Comparison of ENCODE assay signal across 8 cellular contexts in genomic region chr14:60647837-60648168, GRCh38. TPM values are rescaled to one million over a fixed set of nuclear protein-coding genes. Genes with fewer than 3 reads are reported as not detected.
A peak's percentile ranks its signal among the peaks of the same experiment; 100 is the strongest.
DNase-seq lines count a peak whose midpoint lies in the region; ATAC-seq, FAIRE-seq and TF ChIP-seq lines count a peak whose summit lies in the region.

No MANE protein-coding gene starts in this region.

- H3K4me1 ChIP-seq in keratinocyte (ENCODE audit: control insufficient read depth, extremely low read depth, insufficient read depth, low read length) (peaks cover 14% of the 10 kb centered on the region), thyroid gland (peaks cover 23 to 51% of the 10 kb centered on the region in 2 donors)

- ATAC-seq in activated T-cell treated with anti-CD3 and anti-CD28 coated beads, Interleukin-2, amount 50 U/mL, for 72 hours (replicated peaks in 1 of 2): no peak
- no peak for ATAC-seq in HG02970 (IDR thresholded peaks at IDR 0.05; ENCODE audit: low FRiP score, unreplicated experiment)

- no peak overlapping the region for H3K9ac ChIP-seq in keratinocyte (ENCODE audit: control insufficient read depth, extremely low read depth, insufficient read depth, low read length)

- dilution Hi-C loops in keratinocyte (cut with MboI; ENCODE audit: extremely low pct_ligation_motif_present, low sequenced_read_pairs): loop anchor here (25.0 kb wide), 1 partner anchor 564 kb away; no protein-coding TSS in a partner anchor

- no peaks in the 10 kb centered on the region for H3K9me1 ChIP-seq in keratinocyte (ENCODE audit: control insufficient read depth, extremely low read depth, insufficient read depth, low read length)

- H3K4me3 ChIP-seq in keratinocyte (ENCODE audit: control insufficient read depth in 2 of 3, extremely low read depth in 1 of 3, insufficient read depth in 2 of 3, low read depth in 1 of 3, low read length in 3 of 3) (peak overlapping the region in 2 of 3 experiments; percentile 56 to 70), thyroid gland (replicated peaks in 1 of 3) (peak overlapping the region in 2 of 3 donors; percentile 24 to 35)

- H3K4me1 Mint-ChIP-seq in activated T-cell treated with anti-CD3 and anti-CD28 coated beads, Interleukin-2, amount 50 U/mL, for 72 hours (ENCODE audit: low read depth): peaks cover 57% of the 10 kb centered on the region
- H3K4me1 Mint-ChIP-seq in activated T-helper 1 cell treated with anti-CD3 and anti-CD28 coated beads, Interleukin-12 subunit alpha, Interleukin-12 subunit beta, Interleukin-2, Interleukin-4 antibody, amounts not matched to agents 30 ng/mL and 10 ng/mL and 1 ng/mL, durations not matched to agents 14 hours and 24 hours and 36 hours (ENCODE audit: low read depth): peaks cover 48% of the 10 kb centered on the region

- H3K36me3 Mint-ChIP-seq in activated T-cell treated with anti-CD3 and anti-CD28 coated beads, Interleukin-2, amount 50 U/mL, for 72 hours (ENCODE audit: insufficient read depth in 2 of 2): no peaks in the 10 kb centered on the region
- peaks cover 4% of the 10 kb centered on the region for H3K36me3 Mint-ChIP-seq in activated T-helper 1 cell treated with anti-CD3 and anti-CD28 coated beads, Interleukin-12 subunit alpha, Interleukin-12 subunit beta, Interleukin-2, Interleukin-4 antibody, amounts not matched to agents 30 ng/mL and 10 ng/mL and 1 ng/mL, durations not matched to agents 14 hours and 24 hours and 36 hours (ENCODE audit: low read depth)

- no peaks in the 10 kb centered on the region for H3K9me3 ChIP-seq in keratinocyte (ENCODE audit: control insufficient read depth, low read depth, low read length)
- no peaks in the 10 kb centered on the region for H3K9me3 ChIP-seq in thyroid gland

- H3K4me3 Mint-ChIP-seq in activated T-cell treated with anti-CD3 and anti-CD28 coated beads, Interleukin-2, amount 50 U/mL, for 72 hours: peak overlapping the region; percentile 69 to 81
- peak overlapping the region; percentile 69 for H3K4me3 Mint-ChIP-seq in activated T-helper 1 cell treated with anti-CD3 and anti-CD28 coated beads, Interleukin-12 subunit alpha, Interleukin-12 subunit beta, Interleukin-2, Interleukin-4 antibody, amounts not matched to agents 30 ng/mL and 10 ng/mL and 1 ng/mL, durations not matched to agents 14 hours and 24 hours and 36 hours

- intact Hi-C loops in activated T-helper 1 cell treated with anti-CD3 and anti-CD28 coated beads, Interleukin-12 subunit alpha, Interleukin-12 subunit beta, Interleukin-2, Interleukin-4 antibody, amounts not matched to agents 30 ng/mL and 10 ng/mL and 1 ng/mL, durations not matched to agents 14 hours and 24 hours and 36 hours (cut with micrococcal nuclease): loop anchor here (1.0 to 10.0 kb wide), 2 partner anchors 8 to 313 kb away; no protein-coding TSS in a partner anchor
- intact Hi-C loops in thyroid gland (cut with DNase I): no loop called here

- H3K36me3 ChIP-seq in keratinocyte (ENCODE audit: control insufficient read depth in 2 of 2, extremely low read depth in 1 of 2, insufficient read depth in 2 of 2, low read length in 2 of 2) (no peaks in the 10 kb centered on the region), thyroid gland (no peaks in the 10 kb centered on the region)

- no peak for FAIRE-seq in keratinocyte (lab: Jason Lieb, UNC)

- H2AFZ ChIP-seq in keratinocyte (ENCODE audit: control insufficient read depth, low read length): no peak overlapping the region

- DNase-seq in activated T-cell treated with anti-CD3 and anti-CD28 coated beads, Interleukin-2, amount 50 U/mL, for 72 hours: no peak
- no peak for DNase-seq in activated T-cell treated with anti-CD3 and anti-CD28 coated beads for 4 hours
- no peak for DNase-seq in activated T-helper 1 cell treated with anti-CD3 and anti-CD28 coated beads, Interleukin-12 subunit alpha, Interleukin-12 subunit beta, Interleukin-2, Interleukin-4 antibody, amounts not matched to agents 30 ng/mL and 10 ng/mL and 1 ng/mL, durations not matched to agents 14 hours and 24 hours and 36 hours (ENCODE audit: low spot score)
- DNase-seq in keratinocyte (ENCODE audit: low read depth, low spot score): no peak
- DNase-seq in thyroid gland: no peak
- no peak for DNase-seq in UCSD-AML1 (lab: John Stamatoyannopoulos, UW; ENCODE audit: unreplicated experiment)
- no peak for DNase-seq in 8988T

- H3K27ac Mint-ChIP-seq in activated T-cell treated with anti-CD3 and anti-CD28 coated beads, Interleukin-2, amount 50 U/mL, for 72 hours: peak overlapping the region; percentile 17
- H3K27ac Mint-ChIP-seq in activated T-helper 1 cell treated with anti-CD3 and anti-CD28 coated beads, Interleukin-12 subunit alpha, Interleukin-12 subunit beta, Interleukin-2, Interleukin-4 antibody, amounts not matched to agents 30 ng/mL and 10 ng/mL and 1 ng/mL, durations not matched to agents 14 hours and 24 hours and 36 hours: peak overlapping the region; percentile 79

- TF ChIP-seq CTCF in keratinocyte (optimal IDR thresholded peaks at IDR 0.05 in 1 of 3, IDR thresholded peaks at IDR 0.05 in 1 of 3, conservative IDR thresholded peaks at IDR 0.05 in 1 of 3; ENCODE audit: extremely low read depth in 1 of 3, insufficient read depth in 2 of 3, low read length in 3 of 3) (no peak), thyroid gland (IDR thresholded peaks at IDR 0.05) (no peak)

- H3K27me3 ChIP-seq in keratinocyte (ENCODE audit: control insufficient read depth, extremely low read depth, insufficient read depth, low read length) (peaks cover 97% of the 10 kb centered on the region), thyroid gland (peaks cover 61% of the 10 kb centered on the region)

- peaks cover 3% of the 10 kb centered on the region for H4K20me1 ChIP-seq in keratinocyte (ENCODE audit: control insufficient read depth, extremely low read depth, insufficient read depth, low read length)

- H3K79me2 ChIP-seq in keratinocyte (ENCODE audit: control insufficient read depth, insufficient read depth, low read length): no peaks in the 10 kb centered on the region

- peak overlapping the region; percentile 90 for H3K4me2 ChIP-seq in keratinocyte (ENCODE audit: control insufficient read depth, extremely low read depth, insufficient read depth, low read depth, low read length)

- TF ChIP-seq POLR2A in thyroid gland (IDR thresholded peaks at IDR 0.05): no peak

- 13% methylated on average over 14 to 19 of the region's 19 CpGs for WGBS in thyroid gland, 2 donors

- peaks cover 88% of the 10 kb centered on the region for H3K27me3 Mint-ChIP-seq in activated T-cell treated with anti-CD3 and anti-CD28 coated beads, Interleukin-2, amount 50 U/mL, for 72 hours (ENCODE audit: low read depth)
- peaks cover 84% of the 10 kb centered on the region for H3K27me3 Mint-ChIP-seq in activated T-helper 1 cell treated with anti-CD3 and anti-CD28 coated beads, Interleukin-12 subunit alpha, Interleukin-12 subunit beta, Interleukin-2, Interleukin-4 antibody, amounts not matched to agents 30 ng/mL and 10 ng/mL and 1 ng/mL, durations not matched to agents 14 hours and 24 hours and 36 hours (ENCODE audit: insufficient read depth)

- no peaks in the 10 kb centered on the region for H3K9me3 Mint-ChIP-seq in activated T-cell treated with anti-CD3 and anti-CD28 coated beads, Interleukin-2, amount 50 U/mL, for 72 hours
- no peaks in the 10 kb centered on the region for H3K9me3 Mint-ChIP-seq in activated T-helper 1 cell treated with anti-CD3 and anti-CD28 coated beads, Interleukin-12 subunit alpha, Interleukin-12 subunit beta, Interleukin-2, Interleukin-4 antibody, amounts not matched to agents 30 ng/mL and 10 ng/mL and 1 ng/mL, durations not matched to agents 14 hours and 24 hours and 36 hours

- no peak overlapping the region for H3K27ac ChIP-seq in keratinocyte (ENCODE audit: control insufficient read depth, insufficient read depth, low read length)
- H3K27ac ChIP-seq in thyroid gland: peak overlapping the region; percentile 6 to 46 (median 43)

RNA-seq across cellular contexts. Expression of gene SIX1, which starts 1.5 kb away (rescaled TPM):
- total RNA-seq in activated T-cell treated with anti-CD3 and anti-CD28 coated beads, Interleukin-2, amount 50 U/mL, for 72 hours: not detected
- total RNA-seq in activated T-helper 1 cell treated with anti-CD3 and anti-CD28 coated beads, Interleukin-12 subunit alpha, Interleukin-12 subunit beta, Interleukin-2, Interleukin-4 antibody, amounts not matched to agents 30 ng/mL and 10 ng/mL and 1 ng/mL, durations not matched to agents 14 hours and 24 hours and 36 hours: 0.39 and 0.41 TPM in 2 replicates
- 0.01 to 0.04 TPM in 2 of 3 replicates, not detected in the other for polyA plus RNA-seq in keratinocyte
- not detected for polyA plus RNA-seq in keratinocyte (2011; ENCODE audit: low read depth)
- polyA plus RNA-seq in keratinocyte (2011; cell fraction: cytosol; rRNA removed): 0.04 TPM in 1 of 2 replicates, not detected in the other
- polyA plus RNA-seq in keratinocyte (2011; cell fraction: nucleus; rRNA removed): not detected in 2 replicates
- 0.05 TPM in 1 of 2 replicates, not detected in the other for polyA plus RNA-seq in keratinocyte (2012; ENCODE audit: low replicate concordance)
- not detected in 3 replicates for polyA minus RNA-seq in keratinocyte
- not detected for polyA minus RNA-seq in keratinocyte (2011; cell fraction: cytosol; rRNA and poly(A)+ RNA removed)
- not detected in 2 replicates for polyA minus RNA-seq in keratinocyte (2011; cell fraction: nucleus; rRNA and poly(A)+ RNA removed)
- total RNA-seq in thyroid gland: 1 to 10 TPM; 2.1 to 3.6 (median 2.7) TPM
